ENCODE assay signal across 9 cellular contexts in the genomic region with DNA sequence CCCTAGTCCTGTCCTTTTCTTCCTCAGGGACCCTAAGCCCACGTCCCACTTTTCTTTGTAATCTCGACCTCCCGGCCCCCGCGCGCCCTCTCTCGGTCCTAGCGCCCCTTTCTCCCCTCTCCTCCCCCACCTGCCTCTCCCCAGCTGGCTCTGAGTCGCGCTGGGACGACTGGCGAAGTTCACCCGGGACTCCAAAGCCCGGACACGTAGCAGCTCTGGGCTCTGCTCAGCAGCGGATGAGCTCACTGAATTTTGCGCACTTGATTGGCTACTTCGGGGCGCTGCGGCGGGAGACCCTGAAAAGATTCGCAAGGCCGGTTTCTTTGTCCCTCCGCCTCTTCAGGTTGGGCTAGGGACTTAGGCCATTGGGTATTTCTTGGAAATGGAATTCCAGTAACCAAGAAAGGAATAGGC. TPM values are rescaled to one million over a fixed set of nuclear protein-coding genes. Genes with fewer than 3 reads are reported as not detected.
DNase-seq lines count a peak whose midpoint lies in the region; ATAC-seq and TF ChIP-seq lines count a peak whose summit lies in the region.
"Had no signal": no experiment of that assay in that cellular context is flagged by ENCODE, and none has a peak within 500 bp of the region (broad histone marks: within the 10 kb centered on the region; RNA-seq: fewer than 3 reads in every experiment).

No MANE protein-coding gene starts in this region.

- no peak overlapping the region for H4K5ac ChIP-seq in mesendoderm (ENCODE audit: low read length)

- H3K4ac ChIP-seq in mesendoderm (ENCODE audit: low read depth, low read length) = no peak overlapping the region

- no peak overlapping the region for H2BK15ac ChIP-seq in mesendoderm (replicated peaks; ENCODE audit: low read depth)

- peak; percentile 90 for ATAC-seq in GM21786 (IDR thresholded peaks at IDR 0.05; ENCODE audit: unreplicated experiment)

- no peaks in the 10 kb centered on the region for H3K79me2 ChIP-seq in mesendoderm (ENCODE audit: control insufficient read depth, insufficient read depth, low read length)

- no peaks in the 10 kb centered on the region for H3K36me3 ChIP-seq in ectodermal cell (ENCODE audit: control insufficient read depth, insufficient read depth, low read length)
- H3K36me3 ChIP-seq in mesendoderm (ENCODE audit: control insufficient read depth, insufficient read depth, low read length) = no peaks in the 10 kb centered on the region
- no peaks in the 10 kb centered on the region for H3K36me3 ChIP-seq in vagina
- H3K36me3 ChIP-seq in effector memory CD4-positive, alpha-beta T cell (ENCODE audit: control insufficient read depth, insufficient read depth, low read length) = no peaks in the 10 kb centered on the region
- H3K36me3 ChIP-seq: neutrophil had no signal

- TF ChIP-seq CTCF in GM12865 (IDR thresholded peaks at IDR 0.05; ENCODE audit: insufficient read depth, low read depth, low read length, missing control alignments) = no peak
- TF ChIP-seq CTCF in vagina (IDR thresholded peaks at IDR 0.05) = no peak

- H3K27ac ChIP-seq in ectodermal cell (ENCODE audit: insufficient read depth, low read depth, low read length, poor library complexity, severe bottlenecking) (peak overlapping the region; percentile 85), mesendoderm (ENCODE audit: low read depth, low read length) (peak overlapping the region; percentile 29), vagina (no peak overlapping the region)
- no peak overlapping the region for H3K27ac ChIP-seq in effector memory CD4-positive, alpha-beta T cell (ENCODE audit: insufficient read depth, low read length, poor library complexity, severe bottlenecking)
- H3K27ac ChIP-seq: neutrophil had no signal

- H3K18ac ChIP-seq in mesendoderm (ENCODE audit: low read length) = no peak overlapping the region

- peak overlapping the region; percentile 92 for H3K4me2 ChIP-seq in mesendoderm (ENCODE audit: low read length)

- H3K23ac ChIP-seq in mesendoderm (ENCODE audit: low read length) = no peak overlapping the region

- no peak overlapping the region for H4K8ac ChIP-seq in mesendoderm (ENCODE audit: low read depth, low read length)

- H3K9ac ChIP-seq in mesendoderm (ENCODE audit: low read length) = peak overlapping the region; percentile 75

- H3K4me1 ChIP-seq in ectodermal cell (ENCODE audit: control insufficient read depth, insufficient read depth, low read length) (peaks cover 10% of the 10 kb centered on the region), mesendoderm (ENCODE audit: control insufficient read depth, low read depth, low read length) (peaks cover 3% of the 10 kb centered on the region), vagina (no peaks in the 10 kb centered on the region)
- H3K4me1 ChIP-seq in effector memory CD4-positive, alpha-beta T cell (ENCODE audit: control insufficient read depth, insufficient read depth, low read length, poor library complexity, severe bottlenecking) = no peaks in the 10 kb centered on the region

- no peaks in the 10 kb centered on the region for H3K9me3 ChIP-seq in ectodermal cell (ENCODE audit: control insufficient read depth, low read length)
- no peaks in the 10 kb centered on the region for H3K9me3 ChIP-seq in vagina
- no peaks in the 10 kb centered on the region for H3K9me3 ChIP-seq in effector memory CD4-positive, alpha-beta T cell (ENCODE audit: control insufficient read depth, low read length)
- H3K9me3 ChIP-seq: neutrophil had no signal

- H2BK5ac ChIP-seq in mesendoderm (ENCODE audit: low read length) = peak overlapping the region; percentile 47

- no peaks in the 10 kb centered on the region for H3K79me1 ChIP-seq in mesendoderm (ENCODE audit: low read length)

- DNase-seq in GM12865 (ENCODE audit: low read depth) = peak; percentile 61
- peak; percentile 76 for DNase-seq in NCI-H1105 treated with DMSO at 0.1 percent for 48 hours (lab: John Stamatoyannopoulos, UW)
- DNase-seq in mesendoderm = peak; percentile 98
- DNase-seq in vagina (ENCODE audit: extremely low spot score in 2 of 2) = peak in 1 of 2 donors; percentile 43
- DNase-seq in activated effector memory CD4-positive, alpha-beta T cell treated with anti-CD3 and anti-CD28 coated beads, Interleukin-2, amount 50 U/mL, for 16 hours = no peak
- DNase-seq in effector memory CD4-positive, alpha-beta T cell = no peak

- no peak overlapping the region for H2BK120ac ChIP-seq in mesendoderm (ENCODE audit: low read depth, low read length)

- TF ChIP-seq POLR2A in vagina (IDR thresholded peaks at IDR 0.05) = no peak

- H3K27me3 ChIP-seq in ectodermal cell (ENCODE audit: control insufficient read depth, insufficient read depth, low read length, poor library complexity, severe bottlenecking) = no peaks in the 10 kb centered on the region
- H3K27me3 ChIP-seq in mesendoderm (ENCODE audit: insufficient read depth, low read length, poor library complexity) = no peaks in the 10 kb centered on the region
- H3K27me3 ChIP-seq in vagina = no peaks in the 10 kb centered on the region
- peaks cover 5% of the 10 kb centered on the region for H3K27me3 ChIP-seq in effector memory CD4-positive, alpha-beta T cell (replicated peaks; ENCODE audit: control insufficient read depth, insufficient read depth, low read length, poor library complexity, severe bottlenecking)

- intact Hi-C loops in vagina (cut with DNase I) = no loop called here

- no peak overlapping the region for H2AK5ac ChIP-seq in mesendoderm (ENCODE audit: low read length)

- H3K4me3 ChIP-seq in GM12865 (ENCODE audit: low read depth, low read length) (peak overlapping the region; percentile 33), ectodermal cell (ENCODE audit: insufficient read depth, low read depth, low read length) (peak overlapping the region; percentile 46), mesendoderm (ENCODE audit: low read length) (peak overlapping the region; percentile 64), vagina (peak overlapping the region; percentile 31 to 34)
- no peak overlapping the region for H3K4me3 ChIP-seq in effector memory CD4-positive, alpha-beta T cell (ENCODE audit: insufficient read depth, low read depth, low read length, poor library complexity, severe bottlenecking)

- H3K56ac ChIP-seq in mesendoderm (ENCODE audit: low read length) = peak overlapping the region; percentile 82

- 0 to 1% methylated on average over 24 of the region's 24 CpGs for WGBS in ectodermal cell, 2 experiments
- no CpG with 5 or more reads among the region's 24 CpGs for WGBS in mesendoderm (ENCODE audit: extremely low coverage, insufficient coverage, low lambda C conversion rate)

RNA-seq across cellular contexts. Expression of a gene that starts 16.3 kb away (rescaled TPM):
- 2.6 TPM for polyA plus RNA-seq in ectodermal cell (2013, experiment 1 of 4)
- 1.8 TPM for polyA plus RNA-seq in ectodermal cell (2013, experiment 2 of 4)
- polyA plus RNA-seq in ectodermal cell (2013, experiment 3 of 4) = 1.4 TPM
- 1.2 TPM for polyA plus RNA-seq in ectodermal cell (2013, experiment 4 of 4)
- polyA plus RNA-seq in mesendoderm (2013, experiment 1 of 2) = 0.25 TPM
- polyA plus RNA-seq in mesendoderm (2013, experiment 2 of 2) = 0.13 TPM
- total RNA-seq in vagina = 102 TPM

RNA-seq across cellular contexts. Expression of a gene that starts 17.0 kb away (rescaled TPM):
- 25.3 TPM for polyA plus RNA-seq in ectodermal cell (2013, experiment 1 of 4)
- 29.4 TPM for polyA plus RNA-seq in ectodermal cell (2013, experiment 2 of 4)
- polyA plus RNA-seq in ectodermal cell (2013, experiment 3 of 4) = 17.5 TPM
- 21.9 TPM for polyA plus RNA-seq in ectodermal cell (2013, experiment 4 of 4)
- 2.1 TPM for polyA plus RNA-seq in mesendoderm (2013, experiment 1 of 2)
- polyA plus RNA-seq in mesendoderm (2013, experiment 2 of 2) = 2.2 TPM
- total RNA-seq in vagina = 23.8 TPM

Comparison
In these comparisons a context has a peak if more than half of its experiments do, and no peak if none do; other contexts are left out.
1. DNase-seq: peak in GM12865 (single experiment), NCI-H1105 treated with DMSO at 0.1 percent for 48 hours (single experiment) and mesendoderm (single experiment); none in activated effector memory CD4-positive, alpha-beta T cell treated with anti-CD3 and anti-CD28 coated beads, Interleukin-2, amount 50 U/mL, for 16 hours (single experiment) and effector memory CD4-positive, alpha-beta T cell (0 of 3).
2. H3K27ac ChIP-seq: peak in ectodermal cell (single experiment) and mesendoderm (single experiment); none in vagina (single experiment) and effector memory CD4-positive, alpha-beta T cell (single experiment).